ENCODE assay signal across 8 cellular contexts in genomic region chr20:25584905-25585704, GRCh38. TPM values are rescaled to one million over a fixed set of nuclear protein-coding genes. Genes with fewer than 3 reads are reported as not detected.
DNase-seq lines count a peak whose midpoint lies in the region; ATAC-seq and TF ChIP-seq lines count a peak whose summit lies in the region.

NINL (minus strand) TSS chr20:25585531; CDS start chr20:25526587, 58,944 bp downstream.

- H3F3A ChIP-seq in neural cell (ENCODE audit: insufficient read depth, low read length, poor library complexity, severe bottlenecking): no peaks in the 10 kb centered on the region

- H3K9ac ChIP-seq in neural cell (ENCODE audit: low read length): peak within 1 kb of the TSS; percentile 83

- H3K9me3 ChIP-seq in neural cell (ENCODE audit: low read length) (no peaks in the 10 kb centered on the region), thoracic aorta (no peaks in the 10 kb centered on the region)

- peaks cover 38% of the 10 kb centered on the region for H3K79me2 ChIP-seq in neural cell (replicated peaks; ENCODE audit: insufficient read depth, low read length)

- H3K27ac ChIP-seq in neural cell (ENCODE audit: low read length) (peak within 1 kb of the TSS; percentile 51), thoracic aorta (peak within 1 kb of the TSS in 1 of 2 donors; percentile 62)

- peak within 1 kb of the TSS; percentile 86 for H3K4me2 ChIP-seq in neural cell (ENCODE audit: low read length)

- no peaks in the 10 kb centered on the region for H3K27me3 ChIP-seq in neural cell (ENCODE audit: insufficient read depth, low read depth, low read length)
- no peaks in the 10 kb centered on the region for H3K27me3 ChIP-seq in thoracic aorta (replicated peaks; ENCODE audit: insufficient read depth)

- TF ChIP-seq RAD21 in neural cell (conservative IDR thresholded peaks at IDR 0.05): no peak

- peak within 1 kb of the TSS; percentile 59 for H3K4me3 ChIP-seq in HFF-Myc (replicated peaks; ENCODE audit: low read depth, low read length)
- H3K4me3 ChIP-seq in foreskin fibroblast (ENCODE audit: low read depth in 1 of 2, low read length in 2 of 2): peak within 1 kb of the TSS; percentile 64 to 71
- H3K4me3 ChIP-seq in neural cell (ENCODE audit: low read length): peak within 1 kb of the TSS; percentile 85
- H3K4me3 ChIP-seq in thoracic aorta: peak within 1 kb of the TSS; percentile 91

- peaks cover 5 to 14% of the 10 kb centered on the region in 2 donors for H3K4me1 ChIP-seq in thoracic aorta (ENCODE audit: control insufficient read depth in 1 of 2, low read depth in 2 of 2)

- peak; percentile 58 for ATAC-seq in thoracic aorta (ENCODE audit: insufficient number of reproducible peaks, low FRiP score, low read depth)

- no peaks in the 10 kb centered on the region for H3K36me3 ChIP-seq in neural cell (ENCODE audit: insufficient read depth, low read length)
- no peaks in the 10 kb centered on the region for H3K36me3 ChIP-seq in thoracic aorta

- TF ChIP-seq EP300 in neural cell (conservative IDR thresholded peaks at IDR 0.05; ENCODE audit: poor library complexity, severe bottlenecking): peak; percentile 29

- peak within 1 kb of the TSS; percentile 91 for H2AFZ ChIP-seq in neural cell (ENCODE audit: low read depth, low read length)

- H3K9me2 ChIP-seq in neural cell (ENCODE audit: insufficient read depth, low read length): no peaks in the 10 kb centered on the region

- DNase-seq in DMS153 (lab: John Stamatoyannopoulos, UW) (peak; percentile 39), HFF-Myc (ENCODE audit: extremely low read depth, low read depth) (no peak), NCI-H774 (lab: John Stamatoyannopoulos, UW) (peak; percentile 76), foreskin fibroblast (peak; percentile 57 to 83), thoracic aorta (ENCODE audit: low spot score) (no peak)
- peak; percentile 15 for DNase-seq in activated T-helper 9 cell treated with anti-CD3 and anti-CD28 coated beads, Interleukin-2, amount 50 U/mL, for 16 hours (ENCODE audit: low read depth)
- DNase-seq in effector CD4-positive, alpha-beta T cell: no peak

- TF ChIP-seq CTCF in HFF-Myc (IDR thresholded peaks at IDR 0.05; ENCODE audit: low read depth, low read length, missing control alignments) (no peak), foreskin fibroblast (IDR thresholded peaks at IDR 0.05; ENCODE audit: low read depth, low read length) (no peak), neural cell (IDR thresholded peaks at IDR 0.05; ENCODE audit: poor library complexity, severe bottlenecking) (no peak), thoracic aorta (IDR thresholded peaks at IDR 0.05) (no peak)

- H4K20me1 ChIP-seq in neural cell (ENCODE audit: insufficient read depth): no peaks in the 10 kb centered on the region

TF ChIP-seq in neural cell, 6 proteins besides CTCF, POLR2A, EP300 and RAD21:
- TF ChIP-seq TAF1 (IDR thresholded peaks at IDR 0.05; ENCODE audit: low read depth): no peak
- peak; percentile 79 for TF ChIP-seq POLR2AphosphoS5 (IDR thresholded peaks at IDR 0.05)
- TF ChIP-seq MXI1 (conservative IDR thresholded peaks at IDR 0.05; ENCODE audit: poor library complexity, severe bottlenecking): no peak
- no peak for TF ChIP-seq EZH2 (IDR thresholded peaks at IDR 0.05; ENCODE audit: borderline replicate concordance, insufficient read depth, low read length, poor library complexity, severe bottlenecking)
- no peak for TF ChIP-seq SMC3 (conservative IDR thresholded peaks at IDR 0.05; ENCODE audit: poor library complexity)
- TF ChIP-seq REST (IDR thresholded peaks at IDR 0.05; ENCODE audit: borderline replicate concordance): peak; percentile 19
TF ChIP-seq in neural cell: peak in this region for 2.

RNA-seq across cellular contexts. Expression of gene NINL, which starts in this region (rescaled TPM):
- polyA plus RNA-seq in neural cell: 49.6 and 56.2 TPM in 2 replicates
- 41.8 and 43.3 TPM in 2 replicates for polyA minus RNA-seq in neural cell
- 10 to 100 TPM; 20.3 to 35.6 TPM for total RNA-seq in thoracic aorta

Comparison
In these comparisons a context has a peak if more than half of its experiments do, and no peak if none do; other contexts are left out.
1. DNase-seq: peak in DMS153 (single experiment), NCI-H774 (single experiment), activated T-helper 9 cell treated with anti-CD3 and anti-CD28 coated beads, Interleukin-2, amount 50 U/mL, for 16 hours (single experiment) and foreskin fibroblast (2 of 2); none in HFF-Myc (single experiment), thoracic aorta (single experiment) and effector CD4-positive, alpha-beta T cell (single experiment).
2. Peak in every context shown above with its lines, with median percentiles within 50 percentile points of each other: H3K4me3 ChIP-seq.